Comparison of ENCODE assay signal across 1 cellular context in the genomic region with DNA sequence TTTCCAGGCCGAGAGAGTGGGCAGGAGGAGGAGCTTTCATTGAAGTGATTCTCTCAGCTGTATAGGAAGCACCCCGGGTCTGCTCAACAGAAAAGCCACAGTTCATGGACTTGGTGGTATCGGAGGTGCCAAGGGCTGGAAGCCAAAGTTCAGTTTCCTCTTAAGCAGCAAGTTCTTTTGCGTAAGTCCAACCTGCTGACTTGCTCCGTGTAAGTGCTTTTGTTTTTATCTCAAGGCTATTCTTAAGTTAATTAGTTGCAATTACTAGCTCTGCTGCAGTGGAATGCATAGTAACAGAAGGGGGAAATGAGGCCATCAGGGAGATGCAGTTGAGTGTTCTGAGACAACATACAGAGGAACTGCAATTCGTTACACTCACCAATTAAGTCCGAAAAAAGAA.
A peak's percentile ranks its signal among the peaks of the same experiment; 100 is the strongest.
TF ChIP-seq lines count a peak whose summit lies in the region.

No MANE protein-coding gene starts in this region.

TF ChIP-seq in H1, 55 proteins besides CTCF, POLR2A, EP300 and RAD21:
- TF ChIP-seq ASH2L (IDR thresholded peaks at IDR 0.05; ENCODE audit: low read length) (peak; percentile 62), POU5F1 (IDR thresholded peaks at IDR 0.05; ENCODE audit: low read depth, low read length) (0 out of 2 replicates have a peak, but pooled peaks have one; percentile 33), BACH1 (IDR thresholded peaks at IDR 0.05; ENCODE audit: low read length) (no peak), SRF (IDR thresholded peaks at IDR 0.05; ENCODE audit: low read depth, low read length) (no peak), SP1 (IDR thresholded peaks at IDR 0.05; ENCODE audit: low read depth, low read length) (peak; percentile 62; the same call in 1 of the 2 replicates), TEAD4 (IDR thresholded peaks at IDR 0.05; ENCODE audit: low read depth, low read length) (0 out of 2 replicates have a peak, but pooled peaks have one; percentile 23), BRCA1 (IDR thresholded peaks at IDR 0.05; ENCODE audit: low read depth, low read length) (no peak), MAFK (IDR thresholded peaks at IDR 0.05; ENCODE audit: low read depth, low read length) (no peak), NANOG (IDR thresholded peaks at IDR 0.05; ENCODE audit: insufficient read depth, low read depth, low read length, poor library complexity, severe bottlenecking) (peak; percentile 65), RXRA (IDR thresholded peaks at IDR 0.05; ENCODE audit: insufficient read depth, low read depth, low read length) (no peak), POLR2AphosphoS5 (IDR thresholded peaks at IDR 0.05; ENCODE audit: low read depth, low read length) (no peak), FOSL1 (IDR thresholded peaks at IDR 0.05; ENCODE audit: insufficient read depth, low read depth, low read length) (no peak)
- TF ChIP-seq, protein P1, sequence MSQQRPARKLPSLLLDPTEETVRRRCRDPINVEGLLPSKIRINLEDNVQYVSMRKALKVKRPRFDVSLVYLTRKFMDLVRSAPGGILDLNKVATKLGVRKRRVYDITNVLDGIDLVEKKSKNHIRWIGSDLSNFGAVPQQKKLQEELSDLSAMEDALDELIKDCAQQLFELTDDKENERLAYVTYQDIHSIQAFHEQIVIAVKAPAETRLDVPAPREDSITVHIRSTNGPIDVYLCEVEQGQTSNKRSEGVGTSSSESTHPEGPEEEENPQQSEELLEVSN (IDR thresholded peaks at IDR 0.05): no peak
